24 cellular contexts compared by ENCODE assay signal in the genomic region with DNA sequence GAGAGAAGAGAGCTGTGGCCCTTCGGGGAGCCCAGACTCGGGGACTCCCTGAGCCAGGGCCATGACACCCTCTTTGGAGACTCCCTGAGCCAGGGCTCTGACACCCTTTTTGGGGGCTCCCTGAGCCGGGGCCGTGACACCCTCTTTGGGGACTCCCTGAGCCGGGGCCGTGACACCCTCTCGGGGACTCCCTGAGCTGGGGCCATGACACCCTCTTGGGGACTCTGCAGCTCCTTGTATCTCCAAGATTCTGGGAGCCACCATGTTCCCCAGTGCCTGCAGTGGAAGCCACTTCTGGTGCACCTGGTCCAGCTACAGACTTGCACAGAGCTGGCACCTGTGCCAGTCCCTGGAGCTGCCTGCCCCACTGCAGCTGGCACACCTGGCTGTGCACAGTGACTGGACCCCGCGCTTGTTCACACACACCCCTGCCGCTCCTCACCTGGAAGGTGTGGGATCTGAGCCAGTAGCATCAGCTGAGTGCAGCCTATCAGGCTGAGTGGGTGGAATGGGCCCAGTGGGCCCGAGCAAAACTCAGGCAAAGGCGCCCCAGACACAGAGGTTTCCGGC. TPM values are rescaled to one million over a fixed set of nuclear protein-coding genes. Genes with fewer than 3 reads are reported as not detected.
"Had no signal": no experiment of that assay in that cellular context is flagged by ENCODE, and none has a peak within 500 bp of the region (broad histone marks: within the 10 kb centered on the region; RNA-seq: fewer than 3 reads in every experiment).

No MANE protein-coding gene starts in this region.

- H3K27ac Mint-ChIP-seq: dendritic cell treated with granulocyte-macrophage colony-stimulating factor and Interleukin-4, amounts not matched to agents 40 ng/mL and 50 ng/mL, for 4 days; effector memory CD8-positive, alpha-beta T cell; immature natural killer cell; natural killer cell treated with Interleukin-12 subunit alpha and Interleukin-12 subunit beta and Interleukin-15 and Interleukin-18, amount 100 ng/mL, for 72 hours; type B pancreatic cell had no signal

- DNase-seq: effector memory CD8-positive, alpha-beta T cell; glutamatergic neuron; immature natural killer cell; mesenchymal stem cell; midbrain; psoas muscle; retina; sigmoid colon; stimulated activated CD4-positive, alpha-beta T cell treated with anti-CD3 and anti-CD28 coated beads, Interleukin-2, amount 100 ng/mL, for 48 hours; stimulated activated naive CD8-positive, alpha-beta T cell treated with anti-CD3 and anti-CD28 coated beads, Interleukin-15, Interleukin-2, amounts not matched to agents 100 U/mL and 50 U/mL, for 24 hours; thyroid gland had no signal

- H3K9me3 ChIP-seq: esophagus muscularis mucosa, gastroesophageal sphincter, left lung, psoas muscle, sigmoid colon, suprapubic skin, thyroid gland had no signal

- ATAC-seq: effector memory CD8-positive, alpha-beta T cell; gastroesophageal sphincter; left lung; natural killer cell treated with Interleukin-12 subunit alpha and Interleukin-12 subunit beta and Interleukin-15 and Interleukin-18, amount 100 ng/mL, for 72 hours; psoas muscle; stimulated activated naive CD8-positive, alpha-beta T cell treated with anti-CD3 and anti-CD28 coated beads, Interleukin-15, Interleukin-2, amounts not matched to agents 100 U/mL and 50 U/mL, for 24 hours had no signal

- H3K4me3 ChIP-seq: esophagus muscularis mucosa, gastroesophageal sphincter, left lung, lung, psoas muscle, sigmoid colon, skin epidermis, suprapubic skin, thyroid gland had no signal

- H3K27ac ChIP-seq: epithelial cell of prostate, esophagus muscularis mucosa, gastroesophageal sphincter, left lung, psoas muscle, sigmoid colon, skin epidermis, suprapubic skin, thyroid gland had no signal

- H3K4me3 Mint-ChIP-seq: dendritic cell treated with granulocyte-macrophage colony-stimulating factor and Interleukin-4, amounts not matched to agents 40 ng/mL and 50 ng/mL, for 4 days; effector memory CD8-positive, alpha-beta T cell; immature natural killer cell; natural killer cell treated with Interleukin-12 subunit alpha and Interleukin-12 subunit beta and Interleukin-15 and Interleukin-18, amount 100 ng/mL, for 72 hours; type B pancreatic cell had no signal

- H3K36me3 Mint-ChIP-seq: type B pancreatic cell had no signal

- H3K9me3 Mint-ChIP-seq: dendritic cell treated with granulocyte-macrophage colony-stimulating factor and Interleukin-4, amounts not matched to agents 40 ng/mL and 50 ng/mL, for 4 days; effector memory CD8-positive, alpha-beta T cell; immature natural killer cell; natural killer cell treated with Interleukin-12 subunit alpha and Interleukin-12 subunit beta and Interleukin-15 and Interleukin-18, amount 100 ng/mL, for 72 hours; type B pancreatic cell had no signal

- H3K36me3 ChIP-seq: esophagus muscularis mucosa, gastroesophageal sphincter, left lung, sigmoid colon, suprapubic skin, thyroid gland had no signal

- H3K27me3 ChIP-seq: thyroid gland had no signal

- FAIRE-seq: colon, keratinocyte, urothelium cell line had no signal

RNA-seq across cellular contexts. Expression of a gene that starts 38.0 kb away (rescaled TPM):
- polyA plus RNA-seq: immature natural killer cell had no signal

RNA-seq across cellular contexts. Expression of a gene that starts 53.5 kb away (rescaled TPM):
- polyA plus RNA-seq: keratinocyte had no signal
